8 cellular contexts compared by ENCODE assay signal in genomic region chr16:53041196-53041977, GRCh38. TPM values are rescaled to one million over a fixed set of nuclear protein-coding genes. Genes with fewer than 3 reads are reported as not detected.
DNase-seq lines count a peak whose midpoint lies in the region; ATAC-seq, FAIRE-seq and TF ChIP-seq lines count a peak whose summit lies in the region.

No MANE protein-coding gene starts in this region.

- intact Hi-C loops in activated CD4-positive, alpha-beta T cell treated with anti-CD3 and anti-CD28 coated beads, Interleukin-2, amount 10 ng/mL, durations not matched to agents 24 days and 14 days (cut with micrococcal nuclease), result no loop called here

- no peak for TF ChIP-seq RAD21 in A549 (conservative IDR thresholded peaks at IDR 0.05 in 1 of 2, IDR thresholded peaks at IDR 0.05 in 1 of 2)

- H3K27me3 ChIP-seq in bronchial epithelial cell (ENCODE audit: control insufficient read depth, insufficient read depth, low read length), result no peaks in the 10 kb centered on the region

- peak overlapping the region; percentile 30 to 54; a peak in 3 of 6 replicates for H3K27ac ChIP-seq in A549

- H3K36me3 Mint-ChIP-seq in activated CD4-positive, alpha-beta T cell treated with anti-CD3 and anti-CD28 coated beads, Interleukin-2, amount 10 ng/mL, durations not matched to agents 24 days and 14 days (ENCODE audit: low read depth), result no peaks in the 10 kb centered on the region

- no peaks in the 10 kb centered on the region for H3K36me3 ChIP-seq in bronchial epithelial cell (ENCODE audit: control insufficient read depth, insufficient read depth, low read length)

- CTCF ChIA-PET in A549 (lab: Yijun Ruan, JAX), result interaction anchor here (1.0 kb wide), 1 partner anchor 19 kb away, joined by 3 read pairs; no protein-coding TSS in a partner anchor

- WGBS in A549 (ENCODE audit: missing lambda C conversion rate), result 76% methylated on average over 5 of the region's 5 CpGs

- FAIRE-seq in A549 (lab: Jason Lieb, UNC), result no peak
- FAIRE-seq in bronchial epithelial cell (lab: Jason Lieb, UNC), result no peak

- H3K4me1 ChIP-seq in A549, result peaks cover 24% of the 10 kb centered on the region

- POLR2A ChIA-PET in A549 (lab: Yijun Ruan, JAX), result interaction anchor here (0.7 kb wide), 1 partner anchor 11 kb away, joined by 3 read pairs; the partner anchor contains the start of gene CHD9NB

- ATAC-seq in A549 (no peak), HG02870 (IDR thresholded peaks at IDR 0.05; ENCODE audit: unreplicated experiment) (peak; percentile 46)

- peaks cover 2% of the 10 kb centered on the region for H3K4me1 Mint-ChIP-seq in activated CD4-positive, alpha-beta T cell treated with anti-CD3 and anti-CD28 coated beads, Interleukin-2, amount 10 ng/mL, durations not matched to agents 24 days and 14 days

- H3K4me3 Mint-ChIP-seq in activated CD4-positive, alpha-beta T cell treated with anti-CD3 and anti-CD28 coated beads, Interleukin-2, amount 10 ng/mL, durations not matched to agents 24 days and 14 days, result no peak overlapping the region

- no peak for DNase-seq in A549 (ENCODE audit: low read depth in 1 of 2, low spot score in 1 of 2)
- peak; percentile 89 for DNase-seq in bronchial epithelial cell (ENCODE audit: low read depth)
- peak; percentile 69 for DNase-seq in left kidney (ENCODE audit: low read depth, low spot score)
- DNase-seq in activated CD4-positive, alpha-beta T cell treated with anti-CD3 and anti-CD28 coated beads, Interleukin-2, amount 10 ng/mL, durations not matched to agents 24 days and 14 days, result no peak
- DNase-seq in T1000 (lab: John Stamatoyannopoulos, UW), result no peak
- DNase-seq in NCI-H2029 (lab: John Stamatoyannopoulos, UW), result no peak
- DNase-seq in activated gamma-delta T cell treated with Interleukin-2 at 50 U/mL for 16 hours, result no peak

- H3K4me2 ChIP-seq in A549, result no peak overlapping the region

- H3K4me3 ChIP-seq in A549 (no peak overlapping the region), bronchial epithelial cell (ENCODE audit: low read depth, low read length) (no peak overlapping the region)

- TF ChIP-seq CTCF in A549 (IDR thresholded peaks at IDR 0.05), result no peak
- TF ChIP-seq CTCF in bronchial epithelial cell (IDR thresholded peaks at IDR 0.05; ENCODE audit: insufficient read depth, low read length, severe bottlenecking), result no peak

- H3K27ac Mint-ChIP-seq in activated CD4-positive, alpha-beta T cell treated with anti-CD3 and anti-CD28 coated beads, Interleukin-2, amount 10 ng/mL, durations not matched to agents 24 days and 14 days, result no peak overlapping the region

- no peak for TF ChIP-seq EP300 in A549 (IDR thresholded peaks at IDR 0.05)

- no peaks in the 10 kb centered on the region for H3K9me3 Mint-ChIP-seq in activated CD4-positive, alpha-beta T cell treated with anti-CD3 and anti-CD28 coated beads, Interleukin-2, amount 10 ng/mL, durations not matched to agents 24 days and 14 days

- H3K27me3 Mint-ChIP-seq in activated CD4-positive, alpha-beta T cell treated with anti-CD3 and anti-CD28 coated beads, Interleukin-2, amount 10 ng/mL, durations not matched to agents 24 days and 14 days, result peaks cover 14% of the 10 kb centered on the region

- H3K9me3 ChIP-seq in A549, result no peaks in the 10 kb centered on the region

- TF ChIP-seq POLR2A in A549 (IDR thresholded peaks at IDR 0.05; ENCODE audit: low read length), result no peak

TF ChIP-seq in A549, 52 proteins besides CTCF, POLR2A, EP300 and RAD21:
- TF ChIP-seq CHD2 (IDR thresholded peaks at IDR 0.05; ENCODE audit: low read length, partially characterized antibody), result no peak
- no peak for TF ChIP-seq FOXS1 (CRISPR knock-in tag; IDR thresholded peaks at IDR 0.05)
- TF ChIP-seq RCOR1 (IDR thresholded peaks at IDR 0.05; ENCODE audit: low read depth, low read length), result no peak
- TF ChIP-seq ATOH8 (CRISPR knock-in tag; IDR thresholded peaks at IDR 0.05; ENCODE audit: low read depth), result no peak
- TF ChIP-seq SREBF2 (IDR thresholded peaks at IDR 0.05), result no peak
- no peak for TF ChIP-seq BHLHE40 (IDR thresholded peaks at IDR 0.05; ENCODE audit: low read depth, low read length)
- TF ChIP-seq CEBPB (IDR thresholded peaks at IDR 0.05), result no peak
- no peak for TF ChIP-seq HEYL (CRISPR knock-in tag; IDR thresholded peaks at IDR 0.05)
- no peak for TF ChIP-seq HOXA7 (CRISPR knock-in tag; IDR thresholded peaks at IDR 0.05)
- no peak for TF ChIP-seq MAX (IDR thresholded peaks at IDR 0.05)
- no peak for TF ChIP-seq ESRRA (IDR thresholded peaks at IDR 0.05; ENCODE audit: borderline replicate concordance, low read length)
- TF ChIP-seq RFX5 (IDR thresholded peaks at IDR 0.05), result no peak
- TF ChIP-seq PBX3 (IDR thresholded peaks at IDR 0.05), result no peak
- no peak for TF ChIP-seq FOSL2 (IDR thresholded peaks at IDR 0.05)
- TF ChIP-seq FOSL2 (CRISPR knock-in tag; IDR thresholded peaks at IDR 0.05), result no peak
- TF ChIP-seq MAFK (IDR thresholded peaks at IDR 0.05; ENCODE audit: partially characterized antibody), result no peak

RNA-seq across cellular contexts. Expression of gene CHD9NB, which starts 11.3 kb away (rescaled TPM):
- polyA plus RNA-seq in A549 (2011; rRNA removed) (2.0 and 2.6 TPM in 2 replicates), A549 (2017; fragmentation: RNase III; extraction: RNeasy Plus Mini Kit Qiagen cat#74134 plus additional on column Dnase treatment) (2.8 to 3.4 TPM (median 3.0 TPM) in 3 replicates)
- polyA plus RNA-seq in A549 (2012; cell fraction: cytosol; rRNA removed), result 0.98 and 1.3 TPM in 2 replicates
- 0.53 and 0.72 TPM in 2 replicates for polyA plus RNA-seq in A549 (2012; cell fraction: nucleus; rRNA removed)
- 5.0 and 6.3 TPM in 2 replicates for polyA minus RNA-seq in A549 (2011; rRNA and poly(A)+ RNA removed)
- total RNA-seq in bronchial epithelial cell, result 0.26 and 2.0 TPM in 2 replicates
- 0.14 and 0.16 TPM in 2 replicates for total RNA-seq in activated CD4-positive, alpha-beta T cell treated with anti-CD3 and anti-CD28 coated beads, Interleukin-2, amount 10 ng/mL, durations not matched to agents 24 days and 14 days

RNA-seq across cellular contexts. Expression of gene CHD9, which starts 13.4 kb away (rescaled TPM):
- polyA plus RNA-seq in A549 (2011; rRNA removed) (44.9 and 51.6 TPM in 2 replicates), A549 (2017; fragmentation: RNase III; extraction: RNeasy Plus Mini Kit Qiagen cat#74134 plus additional on column Dnase treatment) (16.2 to 17.9 TPM (median 17.8 TPM) in 3 replicates)
- 5.3 and 5.4 TPM in 2 replicates for polyA plus RNA-seq in A549 (2012; cell fraction: cytosol; rRNA removed)
- 4.7 and 5.5 TPM in 2 replicates for polyA plus RNA-seq in A549 (2012; cell fraction: nucleus; rRNA removed)
- polyA minus RNA-seq in A549 (2011; rRNA and poly(A)+ RNA removed), result 61.4 and 65.6 TPM in 2 replicates
- total RNA-seq in bronchial epithelial cell, result 33.8 and 35.3 TPM in 2 replicates
- total RNA-seq in activated CD4-positive, alpha-beta T cell treated with anti-CD3 and anti-CD28 coated beads, Interleukin-2, amount 10 ng/mL, durations not matched to agents 24 days and 14 days, result 19.6 and 20.7 TPM in 2 replicates

Comparison
In these comparisons a context has a peak if more than half of its experiments do, and no peak if none do; other contexts are left out.
1. DNase-seq: peak in bronchial epithelial cell (single experiment) and left kidney (single experiment); none in A549 (0 of 2), activated CD4-positive, alpha-beta T cell treated with anti-CD3 and anti-CD28 coated beads, Interleukin-2, amount 10 ng/mL, durations not matched to agents 24 days and 14 days (single experiment), T1000 (single experiment), NCI-H2029 (single experiment) and activated gamma-delta T cell treated with Interleukin-2 at 50 U/mL for 16 hours (single experiment).